In the genomic region with DNA sequence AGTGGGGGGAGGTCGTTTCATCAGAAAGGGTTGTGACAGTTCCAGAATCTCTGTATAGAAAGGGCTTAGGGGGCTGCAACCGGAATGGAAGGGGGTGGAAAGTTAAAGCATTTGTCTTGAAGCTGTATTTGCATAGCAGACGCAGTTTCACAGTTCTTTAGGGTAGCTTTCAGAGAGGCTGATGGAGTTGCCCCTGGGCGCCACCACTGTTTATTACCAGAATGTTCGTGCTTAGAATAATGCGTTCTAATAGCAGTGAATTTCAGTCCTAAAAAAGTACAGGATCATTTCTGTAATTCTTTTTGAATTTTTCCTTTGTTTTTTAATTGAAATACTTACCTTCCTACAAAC, we compare ENCODE assay signal across 11 cellular contexts. TPM values are rescaled to one million over a fixed set of nuclear protein-coding genes. Genes with fewer than 3 reads are reported as not detected.
DNase-seq lines count a peak whose midpoint lies in the region; ATAC-seq, FAIRE-seq and TF ChIP-seq lines count a peak whose summit lies in the region.
"Had no signal": no experiment of that assay in that cellular context is flagged by ENCODE, and none has a peak within 500 bp of the region (broad histone marks: within the 10 kb centered on the region; RNA-seq: fewer than 3 reads in every experiment).

No MANE protein-coding gene starts in this region.

- H3K4me2 ChIP-seq in MM.1S (ENCODE audit: low read depth, low read length) (peak overlapping the region; percentile 90), GM12878 (ENCODE audit: control insufficient read depth, insufficient read depth) (peak overlapping the region; percentile 80), neuronal stem cell (ENCODE audit: insufficient read depth, low read length, poor library complexity, severe bottlenecking) (peak overlapping the region; percentile 43)

- TF ChIP-seq EP300 in GM12878 (IDR thresholded peaks at IDR 0.05; ENCODE audit: borderline replicate concordance in 1 of 2, control insufficient read depth in 1 of 2, low read depth in 2 of 2, low read length in 2 of 2) = no peak

- FAIRE-seq in GM12878 (lab: Jason Lieb, UNC) = no peak

- peaks cover 3% of the 10 kb centered on the region; the same call in 1 of the 2 replicates for H3K36me3 ChIP-seq in MM.1S (replicated peaks; ENCODE audit: insufficient read depth, low read length)
- H3K36me3 ChIP-seq in GM12878 (ENCODE audit: control insufficient read depth in 2 of 2, insufficient read depth in 2 of 2, low read length in 1 of 2) = peaks cover 0 to 6% of the 10 kb centered on the region in 2 experiments; a peak in 1 of 4 replicates
- peaks cover 16 to 53% of the 10 kb centered on the region in 2 donors for H3K36me3 ChIP-seq in neuronal stem cell (replicated peaks in 1 of 2; ENCODE audit: control insufficient read depth in 2 of 2, insufficient read depth in 2 of 2, low read length in 2 of 2)

- H3K9ac ChIP-seq in MM.1S (ENCODE audit: low read length) (peak overlapping the region; percentile 92; the same call in 1 of the 2 replicates), GM12878 (ENCODE audit: control insufficient read depth, insufficient read depth, low read length) (peak overlapping the region; percentile 90; the same call in 1 of the 2 replicates), neuronal stem cell (ENCODE audit: low read depth, low read length, poor library complexity) (no peak overlapping the region)

- H3K23ac ChIP-seq in neuronal stem cell (ENCODE audit: low read depth, low read length, poor library complexity) = no peak overlapping the region

- peaks cover 3% of the 10 kb centered on the region for H3K79me1 ChIP-seq in neuronal stem cell (ENCODE audit: low read depth, low read length)

- H3F3A ChIP-seq in MM.1S (ENCODE audit: insufficient read depth, low read length) = peaks cover 15% of the 10 kb centered on the region

- no peak for TF ChIP-seq RAD21 in GM12878 (IDR thresholded peaks at IDR 0.05; ENCODE audit: insufficient read depth, low read depth, low read length)

- peak overlapping the region; percentile 100 for H3K27ac Mint-ChIP-seq in T-helper 1 cell treated with Interleukin-12 subunit alpha and Interleukin-12 subunit beta and Interleukin-4 antibody, amounts not matched to agents 30 μg/mL and 1 μg/mL, for 36 hours

- no peak overlapping the region for H2BK15ac ChIP-seq in neuronal stem cell (ENCODE audit: low read length)

- H2BK12ac ChIP-seq in neuronal stem cell (ENCODE audit: low read length) = no peak overlapping the region

- H3K9me2 ChIP-seq in MM.1S (replicated peaks; ENCODE audit: insufficient read depth, low read length) = no peaks in the 10 kb centered on the region

- DNase-seq in T-helper 1 cell (no peak), MM.1S (peak; percentile 58), GM12878 (ENCODE audit: low read depth, low spot score) (no peak), neuronal stem cell (ENCODE audit: low spot score) (no peak), DMS 273 (lab: John Stamatoyannopoulos, UW; ENCODE audit: unreplicated experiment) (no peak)
- no peak for DNase-seq in activated CD4-positive, CD25-positive, alpha-beta regulatory T cell treated with anti-CD3 and anti-CD28 coated beads, Interleukin-2, amount 50 U/mL, for 72 hours
- DNase-seq: cortex of kidney, NCI-H1694 had no signal

- no peak overlapping the region for H3K4ac ChIP-seq in neuronal stem cell (ENCODE audit: low read length)

- H3K4me3 Mint-ChIP-seq in T-helper 1 cell treated with Interleukin-12 subunit alpha and Interleukin-12 subunit beta and Interleukin-4 antibody, amounts not matched to agents 30 μg/mL and 1 μg/mL, for 36 hours = peak overlapping the region; percentile 96

- H3K9me3 ChIP-seq in MM.1S (replicated peaks; ENCODE audit: insufficient read depth, low read length) = no peaks in the 10 kb centered on the region
- no peaks in the 10 kb centered on the region for H3K9me3 ChIP-seq in GM12878 (replicated peaks; ENCODE audit: control insufficient read depth, insufficient read depth, low read length)
- no peaks in the 10 kb centered on the region for H3K9me3 ChIP-seq in neuronal stem cell (replicated peaks in 1 of 2; ENCODE audit: control insufficient read depth in 2 of 2, insufficient read depth in 1 of 2, low read depth in 1 of 2, low read length in 2 of 2)

- no peak overlapping the region for H4K8ac ChIP-seq in neuronal stem cell (ENCODE audit: low read depth, low read length)

- H3K27me3 Mint-ChIP-seq in T-helper 1 cell treated with Interleukin-12 subunit alpha and Interleukin-12 subunit beta and Interleukin-4 antibody, amounts not matched to agents 30 μg/mL and 1 μg/mL, for 36 hours (ENCODE audit: low read depth) = no peaks in the 10 kb centered on the region

- H3K9me3 Mint-ChIP-seq in T-helper 1 cell treated with Interleukin-12 subunit alpha and Interleukin-12 subunit beta and Interleukin-4 antibody, amounts not matched to agents 30 μg/mL and 1 μg/mL, for 36 hours = no peaks in the 10 kb centered on the region

- TF ChIP-seq CTCF in MM.1S (IDR thresholded peaks at IDR 0.05; ENCODE audit: low read length) (peak; percentile 32; the same call in 1 of the 2 replicates), GM12878 (IDR thresholded peaks at IDR 0.05 in 2 of 3, conservative IDR thresholded peaks at IDR 0.05 in 1 of 3; ENCODE audit: control insufficient read depth in 2 of 3, extremely low read depth in 1 of 3, insufficient read depth in 1 of 3, low read depth in 3 of 3, low read length in 3 of 3) (no peak)

- H4K20me1 ChIP-seq in MM.1S (ENCODE audit: insufficient read depth, low read length) (no peaks in the 10 kb centered on the region), GM12878 (ENCODE audit: control insufficient read depth, insufficient read depth) (no peaks in the 10 kb centered on the region)

- no peak overlapping the region for H2AK5ac ChIP-seq in neuronal stem cell (ENCODE audit: low read depth, low read length)

- H3K36me3 Mint-ChIP-seq in T-helper 1 cell treated with Interleukin-12 subunit alpha and Interleukin-12 subunit beta and Interleukin-4 antibody, amounts not matched to agents 30 μg/mL and 1 μg/mL, for 36 hours (ENCODE audit: low read depth) = peaks cover 18% of the 10 kb centered on the region

- H3K79me2 ChIP-seq in MM.1S (ENCODE audit: low read length) (peaks cover 36% of the 10 kb centered on the region), GM12878 (ENCODE audit: control insufficient read depth, insufficient read depth, low read length) (peaks cover 17% of the 10 kb centered on the region)

- H3K18ac ChIP-seq in neuronal stem cell (ENCODE audit: low read length) = no peak overlapping the region

- H3K27ac ChIP-seq in MM.1S (ENCODE audit: low read length) = peak overlapping the region; percentile 96; the same call in 1 of the 2 replicates
- H3K27ac ChIP-seq in GM12878 (ENCODE audit: control insufficient read depth, insufficient read depth) = peak overlapping the region; percentile 25; the same call in 1 of the 2 replicates
- no peak overlapping the region for H3K27ac ChIP-seq in neuronal stem cell (replicated peaks; ENCODE audit: low read length)

- BruUV-seq in GM12878 (replicated peaks; lab: Mats Ljungman, UMichigan) = TSS peak; percentile 70

- SMC1A ChIA-PET in GM12878 (lab: Charles Lee; ENCODE audit: uncharacterized antibody, unreplicated experiment) = interaction anchor here (0.6 kb wide), 1 partner anchor 26 kb away, joined by 3 read pairs; no protein-coding TSS in a partner anchor

- no peak overlapping the region for H2BK5ac ChIP-seq in neuronal stem cell (ENCODE audit: low read length)

- H3K4me1 Mint-ChIP-seq in T-helper 1 cell treated with Interleukin-12 subunit alpha and Interleukin-12 subunit beta and Interleukin-4 antibody, amounts not matched to agents 30 μg/mL and 1 μg/mL, for 36 hours (ENCODE audit: low read depth) = peaks cover 24% of the 10 kb centered on the region

- peak overlapping the region; percentile 96 for H2AFZ ChIP-seq in MM.1S (ENCODE audit: low read length)
- no peak overlapping the region for H2AFZ ChIP-seq in GM12878 (ENCODE audit: control insufficient read depth, low read depth, low read length)
- no peak overlapping the region for H2AFZ ChIP-seq in neuronal stem cell (ENCODE audit: low read length)

- intact Hi-C loops in GM12878 (cut with micrococcal nuclease; ENCODE audit: unreplicated experiment) = loop anchor here (5.0 kb wide), 3 partner anchors 148 to 317 kb away; partner anchors contain the start of genes KMO and MAP1LC3C

- RAD21 ChIA-PET in GM12878 (lab: Charles Lee; ENCODE audit: unreplicated experiment) = no interaction called here

- no peak for TF ChIP-seq POLR2A in GM12878 (IDR thresholded peaks at IDR 0.05; ENCODE audit: low read depth, low read length)

- in situ Hi-C loops in GM12878 (cut with MboI) = loop anchor here (5.0 kb wide), 1 partner anchor 317 kb away; the partner anchor contains the start of gene KMO

- H3K27me3 ChIP-seq in MM.1S (replicated peaks; ENCODE audit: insufficient read depth, low read length) = no peaks in the 10 kb centered on the region
- no peaks in the 10 kb centered on the region for H3K27me3 ChIP-seq in GM12878 (replicated peaks in 1 of 2; ENCODE audit: control insufficient read depth in 2 of 2, insufficient read depth in 2 of 2, low read length in 1 of 2)
- no peaks in the 10 kb centered on the region for H3K27me3 ChIP-seq in neuronal stem cell (ENCODE audit: control insufficient read depth in 3 of 3, insufficient read depth in 3 of 3, low read depth in 1 of 3, low read length in 3 of 3)

- ATAC-seq in GM12878 (peak; percentile 8; the same call in 1 of the 3 replicates), GM19324 (IDR thresholded peaks at IDR 0.05; ENCODE audit: low FRiP score, unreplicated experiment) (no peak)
- ATAC-seq: activated CD4-positive, CD25-positive, alpha-beta regulatory T cell treated with anti-CD3 and anti-CD28 coated beads, Interleukin-2, amount 50 U/mL, for 24 hours had no signal

- H3K4me3 ChIP-seq in MM.1S (ENCODE audit: low read length) = peak overlapping the region; percentile 98
- peak overlapping the region; percentile 89 for H3K4me3 ChIP-seq in GM12878
- peak overlapping the region in 1 of 2 donors; percentile 94 for H3K4me3 ChIP-seq in neuronal stem cell (ENCODE audit: low read length in 2 of 2)

- CTCF ChIA-PET in GM12878 (lab: Yijun Ruan, JAX) = interaction anchor here (2.4 kb wide), 1 partner anchor 149 kb away, joined by 10 read pairs; the partner anchor contains the start of gene MAP1LC3C

- H2BK120ac ChIP-seq in neuronal stem cell (ENCODE audit: low read depth, low read length) = no peak overlapping the region

- WGBS in GM12878 (ENCODE audit: insufficient coverage, insufficient replicate concordance, low lambda C conversion rate, missing lambda C conversion rate) = 2% methylated on average over 6 of the region's 6 CpGs
- no CpG with 5 or more reads among the region's 6 CpGs for WGBS in neuronal stem cell (ENCODE audit: extremely low coverage in 2 of 2, insufficient read length in 2 of 2, insufficient replicate concordance in 1 of 2), 2 donors

- no peak overlapping the region for H4K91ac ChIP-seq in neuronal stem cell (ENCODE audit: low read depth, low read length, poor library complexity)

- H3K14ac ChIP-seq in neuronal stem cell (ENCODE audit: low read length) = no peak overlapping the region

- POLR2A ChIA-PET in GM12878 (lab: Charles Lee) = interaction anchor here (0.5 kb wide), 1 partner anchor 261 kb away, joined by 3 read pairs; no protein-coding TSS in a partner anchor

- H3K4me1 ChIP-seq in MM.1S (ENCODE audit: low read length) (peaks cover 17% of the 10 kb centered on the region), GM12878 (ENCODE audit: control insufficient read depth, insufficient read depth, low read length) (no peaks in the 10 kb centered on the region; the same call in 1 of the 2 replicates), neuronal stem cell (ENCODE audit: control insufficient read depth in 2 of 2, insufficient read depth in 1 of 2, low read depth in 1 of 2, low read length in 2 of 2) (peaks cover 4 to 5% of the 10 kb centered on the region in 2 donors)

RNA-seq across cellular contexts. Expression of gene EXO1, which starts 1.3 kb away (rescaled TPM):
- 15.9 and 17.8 TPM in 2 replicates for total RNA-seq in GM12878 (2013; cell fraction: nucleolus; rRNA removed)
- total RNA-seq in GM12878 (2014; rRNA removed) (26.5 and 27.6 TPM in 2 replicates), GM12878 (2014; rRNA removed; fragmentation: Illumina TruSeq; extraction: Trizol) (36.8 and 40.4 TPM in 2 replicates), GM12878 (2021) (30.4 and 35.0 TPM in 2 replicates)
- 11.2 TPM for polyA plus RNA-seq in GM12878 (2011; ENCODE audit: low read depth)
- polyA plus RNA-seq in GM12878 (2011; rRNA removed) (18.0 and 24.4 TPM in 2 replicates), GM12878 (2014; fragmentation: Illumina TruSeq; extraction: Trizol) (33.7 and 40.0 TPM in 2 replicates), GM12878 (2014; fragmentation: Nextera tagmentation; extraction: Ambion mirVana) (10 to 100 TPM in 1 of 2 experiments, 1 to 10 TPM in 1; 8.7 to 17.6 TPM), GM12878 (2014; rRNA removed) (20.6 and 22.4 TPM in 2 replicates), GM12878 (2016; fragmentation: Nextera tagmentation; extraction: Ambion mirVana) (10 to 100 TPM; 37.5 to 43.4 TPM)
- 9.2 and 9.7 TPM in 2 replicates for polyA plus RNA-seq in GM12878 (2011; cell fraction: cytosol; rRNA removed)
- 9.8 and 13.4 TPM in 2 replicates for polyA plus RNA-seq in GM12878 (2011; cell fraction: nucleus; rRNA removed)
- 10.8 and 13.4 TPM in 2 replicates for polyA plus RNA-seq in GM12878 (2012)
- polyA minus RNA-seq in GM12878 (2011; rRNA and poly(A)+ RNA removed) = 13.9 and 22.9 TPM in 2 replicates
- polyA minus RNA-seq in GM12878 (2011; cell fraction: cytosol; rRNA and poly(A)+ RNA removed) = 10.3 and 11.6 TPM in 2 replicates
- polyA minus RNA-seq in GM12878 (2011; cell fraction: nucleus; rRNA and poly(A)+ RNA removed) = 9.2 and 16.7 TPM in 2 replicates
- 13.4 TPM for polyA plus RNA-seq in neuronal stem cell (2013, experiment 1 of 2)
- 12.7 TPM for polyA plus RNA-seq in neuronal stem cell (2013, experiment 2 of 2)
